ENCODE assay signal across 9 cellular contexts in genomic region chrX:153725039-153725831, GRCh38. TPM values are rescaled to one million over a fixed set of nuclear protein-coding genes. Genes with fewer than 3 reads are reported as not detected.
DNase-seq lines count a peak whose midpoint lies in the region; ATAC-seq, FAIRE-seq and TF ChIP-seq lines count a peak whose summit lies in the region.
"Had no signal": no experiment of that assay in that cellular context is flagged by ENCODE, and none has a peak within 500 bp of the region (broad histone marks: within the 10 kb centered on the region; RNA-seq: fewer than 3 reads in every experiment).

No MANE protein-coding gene starts in this region.

- TF ChIP-seq EP300 in stomach (IDR thresholded peaks at IDR 0.05): no peak

- FAIRE-seq in frontal cortex (lab: Jason Lieb, UNC): no peak

- H3K36me3 ChIP-seq in WERI-Rb-1 (peaks cover 34% of the 10 kb centered on the region), hepatocyte (replicated peaks; ENCODE audit: insufficient read depth, low read depth) (no peaks in the 10 kb centered on the region), stomach (peaks cover under 1 to 20% (median 12%) of the 10 kb centered on the region in 4 donors)

- no peak overlapping the region for H3K4me3 Mint-ChIP-seq in CD4-positive, alpha-beta T cell

- H3K79me2 ChIP-seq in hepatocyte: peaks cover 30% of the 10 kb centered on the region

- H3K9me3 Mint-ChIP-seq in CD4-positive, alpha-beta T cell: no peaks in the 10 kb centered on the region

- no peaks in the 10 kb centered on the region for H3K27me3 Mint-ChIP-seq in CD4-positive, alpha-beta T cell

- intact Hi-C loops in CD4-positive, alpha-beta T cell (cut with DNase I, micrococcal nuclease): loop anchor here in 1 of 2 experiments (5.0 kb wide), 1 partner anchor 67 kb away; the partner anchor contains the start of genes IDH3G and SSR4
- intact Hi-C loops in stomach (cut with DNase I; ENCODE audit: low total_unique reads): no loop called here

- peak overlapping the region; percentile 41 for H3K4me3 ChIP-seq in WERI-Rb-1 (ENCODE audit: low read depth, low read length)
- no peak overlapping the region for H3K4me3 ChIP-seq in hepatocyte
- peak overlapping the region; percentile 58 to 74 (median 70) for H3K4me3 ChIP-seq in stomach

- H3K9me3 ChIP-seq in CD4-positive, alpha-beta T cell (ENCODE audit: control insufficient read depth, low read length): no peaks in the 10 kb centered on the region
- H3K9me3 ChIP-seq in WERI-Rb-1 (ENCODE audit: severe bottlenecking) (no peaks in the 10 kb centered on the region), hepatocyte (ENCODE audit: low read depth) (no peaks in the 10 kb centered on the region), stomach (peaks cover 0 to 18% (median 7%) of the 10 kb centered on the region in 4 donors)

- peaks cover 12% of the 10 kb centered on the region for H3K36me3 Mint-ChIP-seq in CD4-positive, alpha-beta T cell (ENCODE audit: low read depth)

- 84% methylated on average over 47 of the region's 55 CpGs for WGBS in hepatocyte (ENCODE audit: low lambda C conversion rate, missing lambda C conversion rate)
- 71 to 84% (median 80%) methylated on average over 16 to 55 of the region's 55 CpGs for WGBS in stomach, 5 donors

- peak overlapping the region; percentile 84 for H3K4me2 ChIP-seq in hepatocyte

- POLR2A ChIA-PET in CD4-positive, alpha-beta T cell (lab: Charles Lee): no interaction called here

- no peak for ATAC-seq in CD4-positive, alpha-beta T cell (ENCODE audit: poor library complexity)
- ATAC-seq in GM21529 (IDR thresholded peaks at IDR 0.05; ENCODE audit: unreplicated experiment): peak; percentile 1

- H3K4me1 ChIP-seq in hepatocyte (ENCODE audit: insufficient read depth): peaks cover 32% of the 10 kb centered on the region
- H3K4me1 ChIP-seq in stomach: peaks cover 46 to 59% (median 54%) of the 10 kb centered on the region in 4 donors

- CTCF ChIA-PET in CD4-positive, alpha-beta T cell (lab: Charles Lee): no interaction called here

- H2AFZ ChIP-seq in hepatocyte: no peak overlapping the region

- H3K27ac ChIP-seq in CD4-positive, alpha-beta T cell (ENCODE audit: low read depth, low read length): peak overlapping the region; percentile 72
- H3K27ac ChIP-seq in WERI-Rb-1: peak overlapping the region; percentile 89
- H3K27ac ChIP-seq in hepatocyte: peak overlapping the region; percentile 88
- peak overlapping the region; percentile 80 to 91 (median 88) for H3K27ac ChIP-seq in stomach

- H4K20me1 ChIP-seq in hepatocyte (ENCODE audit: insufficient read depth, poor library complexity, severe bottlenecking): peaks cover 9% of the 10 kb centered on the region

- no peak for TF ChIP-seq POLR2A in stomach (IDR thresholded peaks at IDR 0.05)

- no peaks in the 10 kb centered on the region for H3K27me3 ChIP-seq in CD4-positive, alpha-beta T cell (ENCODE audit: control insufficient read depth, insufficient read depth, low read length)
- H3K27me3 ChIP-seq in WERI-Rb-1 (ENCODE audit: insufficient read depth, low read depth, severe bottlenecking) (peaks cover 7% of the 10 kb centered on the region), hepatocyte (no peaks in the 10 kb centered on the region), stomach (peaks cover 0 to 5% (median 0%) of the 10 kb centered on the region in 3 donors)

- no peak for TF ChIP-seq CTCF in CD4-positive, alpha-beta T cell (IDR thresholded peaks at IDR 0.05)
- TF ChIP-seq CTCF in WERI-Rb-1 (IDR thresholded peaks at IDR 0.05; ENCODE audit: low read depth, low read length): no peak
- no peak for TF ChIP-seq CTCF in hepatocyte (IDR thresholded peaks at IDR 0.05; ENCODE audit: poor library complexity)
- no peak for TF ChIP-seq CTCF in stomach (IDR thresholded peaks at IDR 0.05)

- DNase-seq in CD4-positive, alpha-beta T cell: peak in 1 of 10 experiments; percentile 19
- DNase-seq in WERI-Rb-1 (no peak), hepatocyte (ENCODE audit: low spot score) (no peak), stomach (no peak), NCI-H2029 (lab: John Stamatoyannopoulos, UW) (no peak), frontal cortex (ENCODE audit: low spot score in 2 of 2) (no peak), glomerular visceral epithelial cell (ENCODE audit: extremely low spot score) (no peak)

- peaks cover 26% of the 10 kb centered on the region for H3K4me1 Mint-ChIP-seq in CD4-positive, alpha-beta T cell (ENCODE audit: low read depth)

- no peak overlapping the region for H3K27ac Mint-ChIP-seq in CD4-positive, alpha-beta T cell

- no peaks in the 10 kb centered on the region for H3K9me2 ChIP-seq in hepatocyte (replicated peaks; ENCODE audit: insufficient read depth)

RNA-seq across cellular contexts. Expression of gene ABCD1, which starts 0.6 kb away (rescaled TPM):
- 1 to 10 TPM; 8.6 to 9.2 TPM for total RNA-seq in CD4-positive, alpha-beta T cell
- total RNA-seq in hepatocyte (8.3 and 10.5 TPM in 2 replicates), stomach (10 to 100 TPM in 3 of 5 donors, 1 to 10 TPM in 2; 2.4 to 22.3 (median 14.5) TPM), frontal cortex (3.7 TPM)
- polyA plus RNA-seq in hepatocyte (14.2 and 14.8 TPM in 2 replicates), stomach (1 to 10 TPM; 3.2 to 3.7 (median 3.4) TPM)

RNA-seq across cellular contexts. Expression of gene BCAP31, which starts 1.0 kb away (rescaled TPM):
- 10 to 100 TPM; 42.1 to 43.1 TPM for total RNA-seq in CD4-positive, alpha-beta T cell
- total RNA-seq in hepatocyte: 146 and 227 TPM in 2 replicates
- 343 and 351 TPM in 2 replicates for polyA plus RNA-seq in hepatocyte
- 100 to 1,000 TPM in 1 of 5 donors, 10 to 100 TPM in 3, under 1 TPM in 1; 0.58 to 121 (median 75.9) TPM for total RNA-seq in stomach
- polyA plus RNA-seq in stomach: 100 to 1,000 TPM in 1 of 3 donors, 10 to 100 TPM in 2; 49.6 to 156 (median 88.0) TPM
- total RNA-seq in frontal cortex: 57.5 TPM

RNA-seq across cellular contexts. Expression of gene SLC6A8, which starts 37.5 kb away (rescaled TPM):
- under 1 TPM; 0.42 to 0.71 TPM for total RNA-seq in CD4-positive, alpha-beta T cell
- total RNA-seq in hepatocyte (19.5 and 28.4 TPM in 2 replicates), stomach (10 to 100 TPM; 17.7 to 32.7 (median 19.1) TPM), frontal cortex (12.2 TPM)
- polyA plus RNA-seq in hepatocyte (32.5 and 36.7 TPM in 2 replicates), stomach (10 to 100 TPM in 2 of 3 donors, 1 to 10 TPM in 1; 7.3 to 30.9 (median 15.9) TPM)

RNA-seq across cellular contexts. Expression of gene PLXNB3, which starts 38.8 kb away (rescaled TPM):
- not detected for total RNA-seq in CD4-positive, alpha-beta T cell
- 0.27 and 1.4 TPM in 2 replicates for total RNA-seq in hepatocyte
- 0.87 and 5.7 TPM in 2 replicates for polyA plus RNA-seq in hepatocyte
- 10 to 100 TPM in 3 of 5 donors, 1 to 10 TPM in 2; 1.8 to 49.2 (median 18.7) TPM for total RNA-seq in stomach
- polyA plus RNA-seq in stomach: 10 to 100 TPM in 1 of 3 donors, 1 to 10 TPM in 2; 5.2 to 11.9 (median 6.0) TPM
- 0.82 TPM for total RNA-seq in frontal cortex

RNA-seq across cellular contexts. Expression of gene PNCK, which starts 51.6 kb away (rescaled TPM):
- total RNA-seq in CD4-positive, alpha-beta T cell: 1 to 10 TPM in 1 of 2 experiments, under 1 TPM in 1; 0.70 to 1.0 TPM
- 2.2 and 2.8 TPM in 2 replicates for total RNA-seq in hepatocyte
- 0.28 and 1.9 TPM in 2 replicates for polyA plus RNA-seq in hepatocyte
- total RNA-seq in stomach: 10 to 100 TPM in 2 of 5 donors, 1 to 10 TPM in 2, under 1 TPM in 1; 0.87 to 21.0 (median 8.3) TPM
- polyA plus RNA-seq in stomach: 10 to 100 TPM in 1 of 3 donors, under 1 TPM in 1, not detected in 1; 0.44 to 14.9 TPM
- 18.3 TPM for total RNA-seq in frontal cortex
- total RNA-seq: M059J had no signal
